Comparison of ENCODE assay signal across 25 cellular contexts in the genomic region with DNA sequence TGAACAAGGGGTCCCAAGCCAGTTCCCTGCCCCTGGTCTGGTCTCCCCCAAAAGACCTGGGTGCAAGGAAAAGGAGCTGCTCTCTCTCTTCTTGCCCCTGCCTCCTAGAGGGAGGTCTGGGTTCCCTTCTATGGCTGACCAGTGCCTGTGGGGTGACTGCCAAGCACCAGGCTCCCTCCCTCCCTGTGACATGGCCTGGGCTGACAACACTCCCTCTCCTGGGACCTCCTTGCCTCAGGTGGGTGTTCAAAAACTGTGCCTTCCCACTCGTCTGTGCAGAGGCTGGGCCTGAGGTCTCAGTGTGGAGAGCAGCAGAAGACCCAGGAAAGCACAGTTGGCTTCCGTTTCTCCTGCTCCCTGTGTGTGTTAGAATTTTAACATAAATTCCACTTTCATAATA.
"Had no signal": no experiment of that assay in that cellular context is flagged by ENCODE, and none has a peak within 500 bp of the region (broad histone marks: within the 10 kb centered on the region; RNA-seq: fewer than 3 reads in every experiment).

No MANE protein-coding gene starts in this region.

- H3K27me3 Mint-ChIP-seq: effector memory CD8-positive, alpha-beta T cell; naive thymus-derived CD8-positive, alpha-beta T cell; progenitor cell of endocrine pancreas; type B pancreatic cell had no signal

- H3K27ac Mint-ChIP-seq: effector memory CD8-positive, alpha-beta T cell; immature natural killer cell; progenitor cell of endocrine pancreas; type B pancreatic cell had no signal

- FAIRE-seq: endometrium, frontal cortex had no signal

- H3K4me3 Mint-ChIP-seq: effector memory CD8-positive, alpha-beta T cell; immature natural killer cell; naive thymus-derived CD8-positive, alpha-beta T cell; type B pancreatic cell had no signal

- H3K4me3 ChIP-seq: lower lobe of right lung, right atrium auricular region, smooth muscle cell, testis, tibial artery had no signal

- H3K27ac ChIP-seq: lower lobe of right lung, neutrophil, parathyroid adenoma, right atrium auricular region, testis, tibial artery had no signal

- H3K36me3 Mint-ChIP-seq: type B pancreatic cell had no signal

- ATAC-seq: effector memory CD8-positive, alpha-beta T cell; left ventricle myocardium superior; lower lobe of right lung; naive thymus-derived CD8-positive, alpha-beta T cell; sciatic nerve had no signal

- H3K79me2 ChIP-seq: parathyroid adenoma had no signal

- DNase-seq: cortex of kidney; effector memory CD8-positive, alpha-beta T cell; hypothalamus; immature natural killer cell; islet precursor cell; left ventricle myocardium superior; lower lobe of right lung; naive thymus-derived CD8-positive, alpha-beta T cell; stimulated activated CD4-positive, alpha-beta T cell treated with anti-CD3 and anti-CD28 coated beads, Interleukin-12 subunit alpha, Interleukin-12 subunit beta, amount 100 ng/mL, for 4 hours; stimulated activated CD4-positive, alpha-beta T cell treated with anti-CD3 and anti-CD28 coated beads, Interleukin-1b, Interleukin-23, amount 100 ng/mL, for 48 hours; stimulated activated CD4-positive, alpha-beta T cell treated with anti-CD3 and anti-CD28 coated beads, Interleukin-4, amount 100 ng/mL, for 1 hour; stimulated activated CD8-positive, alpha-beta memory T cell treated with anti-CD3 and anti-CD28 coated beads, Interleukin-4, amount 100 ng/mL, for 48 hours; stimulated activated naive CD4-positive, alpha-beta T cell treated with Interleukin-2 at 50 U/mL for 16 hours; substantia nigra; testis; tibial artery had no signal

- H2AFZ ChIP-seq: parathyroid adenoma had no signal

- H3K4me2 ChIP-seq: smooth muscle cell had no signal

- H3K36me3 ChIP-seq: right atrium auricular region had no signal

- H3K9me3 ChIP-seq: lower lobe of right lung, neutrophil, right atrium auricular region, testis, tibial artery had no signal

- H3K9ac ChIP-seq: parathyroid adenoma had no signal

- H3K9me3 Mint-ChIP-seq: effector memory CD8-positive, alpha-beta T cell; immature natural killer cell; naive thymus-derived CD8-positive, alpha-beta T cell; type B pancreatic cell had no signal

- H3K27me3 ChIP-seq: neutrophil, right atrium auricular region, testis, tibial artery had no signal
